ENCODE assay signal across 17 cellular contexts in the genomic region with DNA sequence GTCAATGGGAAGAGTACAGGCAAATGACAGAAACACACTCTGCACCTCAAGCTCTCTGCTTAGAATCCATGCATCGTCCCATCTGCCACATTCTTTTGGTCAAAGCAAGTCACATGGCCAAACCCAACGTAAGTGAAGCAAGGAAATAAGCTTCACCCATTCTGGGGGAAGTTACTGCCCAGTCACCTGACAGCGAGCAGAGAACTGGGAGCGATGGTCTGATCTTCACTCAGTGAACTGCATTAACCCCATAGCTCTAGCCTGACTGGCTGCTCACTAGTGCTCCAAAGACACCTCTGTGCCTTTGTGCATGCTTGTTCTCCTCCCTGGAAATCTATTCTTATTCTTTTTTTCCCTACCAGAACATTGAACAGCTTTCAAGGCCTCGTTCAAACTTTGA.
A peak's percentile ranks its signal among the peaks of the same experiment; 100 is the strongest.
DNase-seq lines count a peak whose midpoint lies in the region; ATAC-seq, FAIRE-seq and TF ChIP-seq lines count a peak whose summit lies in the region.
"Had no signal": no experiment of that assay in that cellular context is flagged by ENCODE, and none has a peak within 500 bp of the region (broad histone marks: within the 10 kb centered on the region; RNA-seq: fewer than 3 reads in every experiment).

No MANE protein-coding gene starts in this region.

- TF ChIP-seq EP300 in GM12878 (IDR thresholded peaks at IDR 0.05; ENCODE audit: borderline replicate concordance in 1 of 2, control insufficient read depth in 1 of 2, low read depth in 2 of 2, low read length in 2 of 2) (no peak), ovary (IDR thresholded peaks at IDR 0.05) (no peak)

- H3K4me1 ChIP-seq in GM12878 (ENCODE audit: control insufficient read depth, insufficient read depth, low read length): peaks cover 19% of the 10 kb centered on the region
- no peaks in the 10 kb centered on the region for H3K4me1 ChIP-seq in ovary (ENCODE audit: insufficient read depth)
- H3K4me1 ChIP-seq: SJCRH30 had no signal

- H3K27ac Mint-ChIP-seq in naive thymus-derived CD8-positive, alpha-beta T cell: peak overlapping the region; percentile 6 to 82 (median 57)

- TF ChIP-seq POLR2A in GM12891 (IDR thresholded peaks at IDR 0.05; ENCODE audit: low read depth, low read length) (no peak), GM12878 (IDR thresholded peaks at IDR 0.05; ENCODE audit: low read depth, low read length) (no peak), ovary (IDR thresholded peaks at IDR 0.05) (no peak)

- peaks cover 12 to 25% of the 10 kb centered on the region in 2 experiments for H3K36me3 ChIP-seq in GM12878 (ENCODE audit: control insufficient read depth in 2 of 2, insufficient read depth in 2 of 2, low read length in 1 of 2)
- H3K36me3 ChIP-seq in ovary: no peaks in the 10 kb centered on the region
- H3K36me3 ChIP-seq: SJCRH30 had no signal

- peak; percentile 20 for FAIRE-seq in GM12891 (lab: Jason Lieb, UNC)
- no peak for FAIRE-seq in GM12878 (lab: Jason Lieb, UNC)

- no peak overlapping the region for H2AFZ ChIP-seq in GM12878 (ENCODE audit: control insufficient read depth, low read depth, low read length)

- no peak overlapping the region for H3K4me3 Mint-ChIP-seq in naive thymus-derived CD8-positive, alpha-beta T cell

- intact Hi-C loops in GM12878 (cut with micrococcal nuclease; ENCODE audit: unreplicated experiment): loop anchor here (5.0 kb wide), 1 partner anchor 51 kb away; no protein-coding TSS in a partner anchor
- intact Hi-C loops in ovary (cut with DNase I): no loop called here

- H4K20me1 ChIP-seq in GM12878 (ENCODE audit: control insufficient read depth, insufficient read depth): no peaks in the 10 kb centered on the region

- H3K9me3 Mint-ChIP-seq in naive thymus-derived CD8-positive, alpha-beta T cell: no peaks in the 10 kb centered on the region

- no peaks in the 10 kb centered on the region for H3K27me3 Mint-ChIP-seq in naive thymus-derived CD8-positive, alpha-beta T cell

- SMC1A ChIA-PET in GM12878 (lab: Charles Lee; ENCODE audit: uncharacterized antibody, unreplicated experiment): interaction anchor here (1.3 to 1.6 kb wide), 6 partner anchors 22 to 193 kb away, joined by 3 to 7 read pairs (median 4); no protein-coding TSS in a partner anchor

- H3K27me3 ChIP-seq in GM12878 (replicated peaks in 1 of 2; ENCODE audit: control insufficient read depth in 2 of 2, insufficient read depth in 2 of 2, low read length in 1 of 2) (no peaks in the 10 kb centered on the region), ovary (no peaks in the 10 kb centered on the region)
- H3K27me3 ChIP-seq: BLaER1 treated with 17β-estradiol and CSF1 and Interleukin-3, amounts not matched to agents 10 nM and 100 nM had no signal

- CTCF ChIA-PET in GM12878 (lab: Yijun Ruan, JAX): interaction anchor here (0.7 to 1.8 kb wide), 3 partner anchors 14 to 25 kb away, joined by 3 to 4 read pairs (median 4); no protein-coding TSS in a partner anchor

- H3K4me1 Mint-ChIP-seq in naive thymus-derived CD8-positive, alpha-beta T cell: peaks cover 14 to 42% (median 33%) of the 10 kb centered on the region in 4 donors

- H3K9ac ChIP-seq in GM12878 (ENCODE audit: control insufficient read depth, insufficient read depth, low read length): no peak overlapping the region
- H3K9ac ChIP-seq: BLaER1 treated with 17β-estradiol and CSF1 and Interleukin-3, amounts not matched to agents 10 nM and 100 nM had no signal

- TF ChIP-seq CTCF in GM12878 (IDR thresholded peaks at IDR 0.05 in 2 of 3, conservative IDR thresholded peaks at IDR 0.05 in 1 of 3; ENCODE audit: control insufficient read depth in 2 of 3, extremely low read depth in 1 of 3, insufficient read depth in 1 of 3, low read depth in 3 of 3, low read length in 3 of 3): no peak
- TF ChIP-seq CTCF in ovary (IDR thresholded peaks at IDR 0.05): no peak

- no peak for ATAC-seq in GM12878
- no peak for ATAC-seq in naive thymus-derived CD8-positive, alpha-beta T cell
- no peak for ATAC-seq in esophagus mucosa
- ATAC-seq in GM19452 (IDR thresholded peaks at IDR 0.05; ENCODE audit: unreplicated experiment): no peak

- RAD21 ChIA-PET in GM12878 (lab: Charles Lee; ENCODE audit: unreplicated experiment): interaction anchor here (1.4 kb wide), 1 partner anchor 98 kb away, joined by 4 read pairs; no protein-coding TSS in a partner anchor

- 70% methylated on average over 5 of the region's 5 CpGs for WGBS in GM12878 (ENCODE audit: insufficient coverage, insufficient replicate concordance, low lambda C conversion rate, missing lambda C conversion rate)
- WGBS in ovary, 3 donors: 76 to 87% (median 79%) methylated on average over 5 of the region's 5 CpGs

- POLR2A ChIA-PET in GM12878 (lab: Charles Lee): interaction anchor here (1.1 kb wide), 1 partner anchor 13 kb away, joined by 3 read pairs; no protein-coding TSS in a partner anchor
- POLR2A ChIA-PET in naive thymus-derived CD8-positive, alpha-beta T cell (lab: Charles Lee): interaction anchor here (0.7 kb wide), 1 partner anchor 9 kb away, joined by 3 read pairs; no protein-coding TSS in a partner anchor

- H3K9me3 ChIP-seq in GM12878 (replicated peaks; ENCODE audit: control insufficient read depth, insufficient read depth, low read length) (no peaks in the 10 kb centered on the region; the same call in 2 of the 3 replicates), ovary (no peaks in the 10 kb centered on the region)
- H3K9me3 ChIP-seq: BLaER1 treated with 17β-estradiol and CSF1 and Interleukin-3, amounts not matched to agents 10 nM and 100 nM; SJCRH30 had no signal

- peak; percentile 28 for DNase-seq in activated CD8-positive, alpha-beta memory T cell treated with anti-CD3 and anti-CD28 coated beads for 24 hours
- no peak for DNase-seq in activated CD8-positive, alpha-beta memory T cell treated with anti-CD3 and anti-CD28 coated beads, Interleukin-2, amount 50 U/mL, for 4 hours
- DNase-seq in GM12891 (ENCODE audit: insufficient read length, low spot score) (no peak), GM12878 (ENCODE audit: low read depth, low spot score) (no peak), ovary (no peak)
- DNase-seq in naive thymus-derived CD8-positive, alpha-beta T cell: no peak
- DNase-seq: 8988T, DMS79, NCI-H146, NCI-H2227 treated with DMSO at 0.1 percent for 48 hours, NCI-H526, OCI-M1, RPMI8226, SJCRH30 had no signal

- H3K4me2 ChIP-seq in GM12878 (ENCODE audit: control insufficient read depth, insufficient read depth): no peak overlapping the region

- H3K4me3 ChIP-seq in GM12878: no peak overlapping the region
- no peak overlapping the region for H3K4me3 ChIP-seq in ovary
- H3K4me3 ChIP-seq: BLaER1 treated with 17β-estradiol and CSF1 and Interleukin-3, amounts not matched to agents 10 nM and 100 nM; SJCRH30 had no signal

- peaks cover 1 to 85% (median 47%) of the 10 kb centered on the region in 3 donors for H3K36me3 Mint-ChIP-seq in naive thymus-derived CD8-positive, alpha-beta T cell

- H3K27ac ChIP-seq in GM12878 (ENCODE audit: control insufficient read depth, insufficient read depth) (peak overlapping the region; percentile 36; the same call in 1 of the 2 replicates), ovary (no peak overlapping the region)
- H3K27ac ChIP-seq: SJCRH30 had no signal

- in situ Hi-C loops in GM12878 (cut with MboI): no loop called here

- H3K79me2 ChIP-seq in GM12878 (ENCODE audit: control insufficient read depth, insufficient read depth, low read length): no peaks in the 10 kb centered on the region; the same call in 1 of the 2 replicates

- BruUV-seq in GM12878 (replicated peaks; lab: Mats Ljungman, UMichigan): no TSS peak

- no peak for TF ChIP-seq RAD21 in GM12878 (IDR thresholded peaks at IDR 0.05; ENCODE audit: insufficient read depth, low read depth, low read length)

TF ChIP-seq in GM12891, 5 proteins besides CTCF, POLR2A, EP300 and RAD21:
- TF ChIP-seq TAF1 (IDR thresholded peaks at IDR 0.05; ENCODE audit: low read depth, low read length) (no peak), PAX5 (IDR thresholded peaks at IDR 0.05; ENCODE audit: insufficient read depth, low read length, severe bottlenecking) (no peak), POLR2AphosphoS5 (IDR thresholded peaks at IDR 0.05; ENCODE audit: low read depth, low read length) (no peak), POU2F2 (IDR thresholded peaks at IDR 0.05; ENCODE audit: low read depth, low read length) (no peak), SPI1 (IDR thresholded peaks at IDR 0.05; ENCODE audit: low read depth, low read length) (no peak)

TF ChIP-seq in GM12878, 131 proteins besides CTCF, POLR2A, EP300 and RAD21 (continues in another document):
- TF ChIP-seq ZSCAN29 (IDR thresholded peaks at IDR 0.05) (no peak), IKZF1 (conservative IDR thresholded peaks at IDR 0.05) (no peak), PML (IDR thresholded peaks at IDR 0.05; ENCODE audit: low read length) (no peak)
- TF ChIP-seq, protein P1, sequence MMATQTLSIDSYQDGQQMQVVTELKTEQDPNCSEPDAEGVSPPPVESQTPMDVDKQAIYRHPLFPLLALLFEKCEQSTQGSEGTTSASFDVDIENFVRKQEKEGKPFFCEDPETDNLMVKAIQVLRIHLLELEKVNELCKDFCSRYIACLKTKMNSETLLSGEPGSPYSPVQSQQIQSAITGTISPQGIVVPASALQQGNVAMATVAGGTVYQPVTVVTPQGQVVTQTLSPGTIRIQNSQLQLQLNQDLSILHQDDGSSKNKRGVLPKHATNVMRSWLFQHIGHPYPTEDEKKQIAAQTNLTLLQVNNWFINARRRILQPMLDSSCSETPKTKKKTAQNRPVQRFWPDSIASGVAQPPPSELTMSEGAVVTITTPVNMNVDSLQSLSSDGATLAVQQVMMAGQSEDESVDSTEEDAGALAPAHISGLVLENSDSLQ (IDR thresholded peaks at IDR 0.05): no peak
